ENCODE assay signal across 35 cellular contexts in the genomic region with DNA sequence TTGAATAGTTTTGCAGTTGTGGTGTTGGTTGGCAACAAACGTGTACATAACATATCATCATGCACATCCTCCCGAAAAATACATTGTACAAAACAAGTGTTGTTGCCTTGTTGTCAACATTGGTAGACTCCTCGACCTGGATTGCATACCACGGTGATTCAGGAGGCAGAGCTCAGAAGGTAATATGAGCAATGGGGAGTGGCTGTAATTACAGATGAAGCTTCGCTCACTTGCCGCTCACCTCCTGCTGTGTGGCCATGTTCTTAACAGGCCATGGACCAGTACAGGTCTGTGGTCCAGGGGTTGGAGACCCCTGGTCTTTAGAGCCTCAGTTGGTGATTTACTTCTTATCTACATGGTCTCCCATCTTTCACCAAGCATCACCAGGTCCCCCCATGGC.
"Had no signal": no experiment of that assay in that cellular context is flagged by ENCODE, and none has a peak within 500 bp of the region (broad histone marks: within the 10 kb centered on the region; RNA-seq: fewer than 3 reads in every experiment).

No MANE protein-coding gene starts in this region.

- H3K36me3 ChIP-seq: MG63 had no signal

- H3K4me3 ChIP-seq: MG63 had no signal

- DNase-seq: Karpas-422, Kasumi-1, MG63, MM.1S, MV-4-11, NCI-H1048, NCI-H1092, NCI-H1092 treated with DMSO at 0.1 percent for 48 hours, NCI-H1105, NCI-H1105 treated with DMSO at 0.1 percent for 48 hours, NCI-H1417, NCI-H1417 treated with DMSO at 0.1 percent for 48 hours, NCI-H1436, NCI-H1436 treated with DMSO at 0.1 percent for 48 hours, NCI-H146, NCI-H1694, NCI-H1694 treated with DMSO at 0.1 percent for 48 hours, NCI-H187, NCI-H187 treated with DMSO at 0.1 percent for 48 hours, NCI-H1930, NCI-H2029, NCI-H2029 treated with DMSO at 0.1 percent for 48 hours, NCI-H2081, NCI-H2081 treated with DMSO at 0.1 percent for 48 hours, NCI-H2107, NCI-H2171, NCI-H2171 treated with DMSO at 0.1 percent for 48 hours, NCI-H2227 treated with DMSO at 0.1 percent for 48 hours, NCI-H226, NCI-H345, NCI-H446, NCI-H446 treated with DMSO at 0.1 percent for 48 hours, NCI-H510A, NCI-H510A treated with DMSO at 0.1 percent for 48 hours, NCI-H524 had no signal

- H3K9me3 ChIP-seq: MG63 had no signal
